Comparison of ENCODE assay signal across 22 cellular contexts in the genomic region with DNA sequence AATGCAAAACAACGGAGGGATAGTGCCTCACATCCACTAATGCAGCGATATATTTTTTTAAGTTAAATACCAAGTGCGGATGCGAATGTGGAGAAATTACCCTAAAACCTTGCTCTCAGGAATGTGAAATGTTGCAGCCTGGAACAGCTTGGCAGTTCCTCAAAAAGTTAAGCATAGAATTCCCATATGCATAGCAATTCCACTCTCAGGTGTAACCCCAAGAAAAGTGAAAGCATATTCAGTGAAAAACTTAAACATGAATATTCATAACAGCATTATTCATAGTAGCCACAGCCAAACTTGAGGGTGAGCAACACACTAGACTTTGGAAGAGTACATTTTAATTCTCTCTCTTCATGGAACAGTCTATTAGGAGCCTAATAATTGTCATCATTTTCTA.
"Had no signal": no experiment of that assay in that cellular context is flagged by ENCODE, and none has a peak within 500 bp of the region (broad histone marks: within the 10 kb centered on the region; RNA-seq: fewer than 3 reads in every experiment).

No MANE protein-coding gene starts in this region.

- H3K4me3 ChIP-seq: dorsolateral prefrontal cortex, lower lobe of right lung, prostate gland, right atrium auricular region, smooth muscle cell, thyroid gland, upper lobe of left lung had no signal

- H2AFZ ChIP-seq: parathyroid adenoma had no signal

- H3K9me3 ChIP-seq: lower lobe of right lung, prostate gland, right atrium auricular region, thyroid gland, upper lobe of left lung had no signal

- H3K27ac Mint-ChIP-seq: naive thymus-derived CD8-positive, alpha-beta T cell; stimulated activated naive CD8-positive, alpha-beta T cell treated with anti-CD3 and anti-CD28 coated beads, Interleukin-15, amount 100 ng/mL, for 72 hours had no signal

- DNase-seq: dorsolateral prefrontal cortex; effector CD4-positive, alpha-beta T cell; head of caudate nucleus; left ventricle myocardium superior; lower lobe of right lung; naive thymus-derived CD8-positive, alpha-beta T cell; stimulated activated CD4-positive, alpha-beta T cell treated with anti-CD3 and anti-CD28 coated beads, Interleukin-12 subunit alpha, Interleukin-12 subunit beta, amount 100 ng/mL, for 4 hours; stimulated activated CD4-positive, alpha-beta T cell treated with anti-CD3 and anti-CD28 coated beads, Interleukin-1b, Interleukin-23, amount 100 ng/mL, for 48 hours; stimulated activated CD4-positive, alpha-beta T cell treated with anti-CD3 and anti-CD28 coated beads, Interleukin-4, amount 100 ng/mL, for 1 hour; stimulated activated CD8-positive, alpha-beta memory T cell treated with anti-CD3 and anti-CD28 coated beads, Interleukin-4, amount 100 ng/mL, for 48 hours; stimulated activated naive CD4-positive, alpha-beta T cell; stimulated activated naive CD8-positive, alpha-beta T cell treated with anti-CD3 and anti-CD28 coated beads, Interleukin-15, amount 100 ng/mL, for 72 hours; thyroid gland; upper lobe of left lung had no signal

- FAIRE-seq: colon, frontal cortex, keratinocyte, urothelium cell line had no signal

- ATAC-seq: lower lobe of right lung; naive thymus-derived CD8-positive, alpha-beta T cell; stimulated activated naive CD8-positive, alpha-beta T cell treated with anti-CD3 and anti-CD28 coated beads, Interleukin-15, amount 100 ng/mL, for 72 hours had no signal

- H3K4me3 Mint-ChIP-seq: naive thymus-derived CD8-positive, alpha-beta T cell; stimulated activated naive CD8-positive, alpha-beta T cell treated with anti-CD3 and anti-CD28 coated beads, Interleukin-15, amount 100 ng/mL, for 72 hours had no signal

- H3K36me3 ChIP-seq: lower lobe of right lung, prostate gland, right atrium auricular region, thyroid gland, upper lobe of left lung had no signal

- H3K9ac ChIP-seq: parathyroid adenoma had no signal

- H3K27ac ChIP-seq: lower lobe of right lung, parathyroid adenoma, prostate gland, thyroid gland had no signal

- H3K27me3 ChIP-seq: dorsolateral prefrontal cortex, right atrium auricular region, thyroid gland, upper lobe of left lung had no signal

- H3K4me1 ChIP-seq: parathyroid adenoma, prostate gland, thyroid gland had no signal

- H3K79me2 ChIP-seq: parathyroid adenoma had no signal

- H3K27me3 Mint-ChIP-seq: stimulated activated naive CD8-positive, alpha-beta T cell treated with anti-CD3 and anti-CD28 coated beads, Interleukin-15, amount 100 ng/mL, for 72 hours had no signal
